In genomic region chrX:482702-483203, GRCh38 we compare ENCODE assay signal across 24 cellular contexts.
"Had no signal": no experiment of that assay in that cellular context is flagged by ENCODE, and none has a peak within 500 bp of the region (broad histone marks: within the 10 kb centered on the region; RNA-seq: fewer than 3 reads in every experiment).

No MANE protein-coding gene starts in this region.

- H3K27ac ChIP-seq: ascending aorta, body of pancreas, RWPE1 had no signal

- H3K36me3 ChIP-seq: ascending aorta had no signal

- ATAC-seq: activated CD8-positive, alpha-beta memory T cell treated with anti-CD3 and anti-CD28 coated beads, Interleukin-2, amount 10 ng/mL, durations not matched to agents 7 days and 5 days; activated naive CD8-positive, alpha-beta T cell treated with anti-CD3 and anti-CD28 coated beads, Interleukin-2, amount 50 U/mL, for 24 hours; body of pancreas; Panc1 had no signal

- H3K9me3 ChIP-seq: ascending aorta, body of pancreas had no signal

- DNase-seq: activated B cell treated with CpG ODN at 0.5 μM for 24 hours; activated CD4-positive, alpha-beta T cell treated with anti-CD3 and anti-CD28 coated beads for 1 hour; activated CD4-positive, alpha-beta T cell treated with anti-CD3 and anti-CD28 coated beads, Interleukin-2, amount 10 ng/mL, durations not matched to agents 24 days and 14 days; activated CD4-positive, alpha-beta T cell treated with anti-CD3 and anti-CD28 coated beads, Interleukin-2, amount 50 U/mL, for 48 hours; activated CD8-positive, alpha-beta memory T cell treated with anti-CD3 and anti-CD28 coated beads, Interleukin-2, amount 10 ng/mL, durations not matched to agents 7 days and 5 days; activated effector memory CD4-positive, alpha-beta T cell treated with Interleukin-2 at 50 U/mL for 16 hours; activated naive CD4-positive, alpha-beta T cell; activated naive CD8-positive, alpha-beta T cell treated with anti-CD3 and anti-CD28 coated beads, Interleukin-2, amount 50 U/mL, for 24 hours; activated T-cell treated with anti-CD3 and anti-CD28 coated beads, Interleukin-2, amount 50 U/mL, for 24 hours; amniotic stem cell; body of pancreas; NCI-H1092 treated with DMSO at 0.1 percent for 48 hours; NCI-H1417 treated with DMSO at 0.1 percent for 48 hours; NCI-H1694; NCI-H2029 treated with DMSO at 0.1 percent for 48 hours; NCI-H510A treated with DMSO at 0.1 percent for 48 hours; NCI-H69; NK-92 treated with Interleukin-12 subunit alpha and Interleukin-12 subunit beta, amount 100 ng/mL, for 24 hours; OCI-M1; SHP77; T-helper 9 cell had no signal

- H3K4me1 ChIP-seq: ascending aorta, body of pancreas had no signal

- H3K4me3 ChIP-seq: ascending aorta, body of pancreas had no signal

- H3K27me3 ChIP-seq: ascending aorta, body of pancreas had no signal
